Comparison of ENCODE assay signal across 9 cellular contexts in genomic region chr7:130365511-130366441, GRCh38. TPM values are rescaled to one million over a fixed set of nuclear protein-coding genes. Genes with fewer than 3 reads are reported as not detected.
DNase-seq lines count a peak whose midpoint lies in the region; ATAC-seq, FAIRE-seq and TF ChIP-seq lines count a peak whose summit lies in the region.
"Had no signal": no experiment of that assay in that cellular context is flagged by ENCODE, and none has a peak within 500 bp of the region (broad histone marks: within the 10 kb centered on the region; RNA-seq: fewer than 3 reads in every experiment).

No MANE protein-coding gene starts in this region.

- TF ChIP-seq CTCF in kidney (IDR thresholded peaks at IDR 0.05; ENCODE audit: borderline replicate concordance, extremely low read depth, insufficient read depth) = no peak

- intact Hi-C loops in kidney (cut with DNase I) = no loop called here

- H3K27ac ChIP-seq in SJSA1 (peak overlapping the region; percentile 76), kidney (ENCODE audit: low read depth in 2 of 2, low read length in 2 of 2) (peak overlapping the region; percentile 76 to 81)
- H3K27ac ChIP-seq: right lobe of liver had no signal

- H3K27me3 ChIP-seq in MG63 (no peaks in the 10 kb centered on the region), SJSA1 (replicated peaks) (no peaks in the 10 kb centered on the region)
- H3K27me3 ChIP-seq: right lobe of liver had no signal

- DNase-seq in AG08395 (ENCODE audit: low spot score) (peak; percentile 83), MG63 (peak; percentile 70), SJSA1 (ENCODE audit: low read depth in 1 of 2, low spot score in 2 of 2) (peak; percentile 96 to 97), kidney (no peak), CD1c-positive myeloid dendritic cell (ENCODE audit: extremely low spot score) (no peak)
- no peak for DNase-seq in stimulated activated CD4-positive, alpha-beta T cell treated with anti-CD3 and anti-CD28 coated beads, Interleukin-12 subunit alpha, Interleukin-12 subunit beta, amount 100 ng/mL, for 4 hours

- FAIRE-seq in kidney (lab: Jason Lieb, UNC) = no peak

- peak; percentile 56 for ATAC-seq in GM19035 (IDR thresholded peaks at IDR 0.05; ENCODE audit: unreplicated experiment)
- ATAC-seq in HG03469 (IDR thresholded peaks at IDR 0.05; ENCODE audit: unreplicated experiment) = no peak
- ATAC-seq: right lobe of liver had no signal

- H3K36me3 ChIP-seq in MG63 (no peaks in the 10 kb centered on the region), SJSA1 (no peaks in the 10 kb centered on the region), kidney (ENCODE audit: control insufficient read depth in 1 of 2, insufficient read depth in 2 of 2, low read length in 2 of 2) (no peaks in the 10 kb centered on the region)
- H3K36me3 ChIP-seq: right lobe of liver had no signal

- H3K4me1 ChIP-seq in SJSA1 (replicated peaks) (peaks cover 61% of the 10 kb centered on the region), kidney (ENCODE audit: control insufficient read depth in 1 of 2, insufficient read depth in 1 of 2, low read depth in 1 of 2, low read length in 2 of 2) (peaks cover 9 to 23% of the 10 kb centered on the region in 2 donors)
- H3K4me1 ChIP-seq: right lobe of liver had no signal

- no peak overlapping the region for H3K4me3 ChIP-seq in MG63
- no peak overlapping the region for H3K4me3 ChIP-seq in SJSA1
- H3K4me3 ChIP-seq in kidney (ENCODE audit: low read length in 2 of 2) = no peak overlapping the region
- H3K4me3 ChIP-seq: right lobe of liver had no signal

- H3K9ac ChIP-seq in kidney (ENCODE audit: low read length in 2 of 2) = peak overlapping the region in 1 of 2 donors; percentile 26

- H3K9me3 ChIP-seq in MG63 = no peaks in the 10 kb centered on the region; the same call in 1 of the 2 replicates
- no peaks in the 10 kb centered on the region for H3K9me3 ChIP-seq in SJSA1 (replicated peaks)
- H3K9me3 ChIP-seq in kidney (ENCODE audit: control insufficient read depth in 1 of 2, low read length in 2 of 2) = no peaks in the 10 kb centered on the region
- H3K9me3 ChIP-seq: right lobe of liver had no signal

RNA-seq across cellular contexts. Expression of gene CPA1, which starts 14.5 kb away (rescaled TPM):
- not detected in 2 replicates for total RNA-seq in MG63 (2014; rRNA removed; shearing (Covaris generic); ENCODE audit: low replicate concordance)
- total RNA-seq in SJSA1 (2014; rRNA removed; shearing (Covaris generic)) = not detected in 2 replicates
- 0.50 TPM for total RNA-seq in kidney
- 1.1 TPM for polyA plus RNA-seq in kidney (ENCODE audit: insufficient read depth, low read depth, low replicate concordance)
- total RNA-seq: right lobe of liver had no signal

RNA-seq across cellular contexts. Expression of gene CPA5, which starts 21.2 kb away (rescaled TPM):
- 0.13 TPM in 1 of 2 replicates, not detected in the other for total RNA-seq in MG63 (2014; rRNA removed; shearing (Covaris generic); ENCODE audit: low replicate concordance)
- total RNA-seq in SJSA1 (2014; rRNA removed; shearing (Covaris generic)) = 0.87 TPM in 1 of 2 replicates, not detected in the other
- total RNA-seq in kidney = 1.1 TPM
- 0.54 TPM for polyA plus RNA-seq in kidney (ENCODE audit: insufficient read depth, low read depth, low replicate concordance)
- total RNA-seq: right lobe of liver had no signal

Comparison
In these comparisons a context has a peak if more than half of its experiments do, and no peak if none do; other contexts are left out.
1. DNase-seq: peak in AG08395 (single experiment), MG63 (single experiment) and SJSA1 (2 of 2); none in kidney (single experiment), CD1c-positive myeloid dendritic cell (single experiment) and stimulated activated CD4-positive, alpha-beta T cell treated with anti-CD3 and anti-CD28 coated beads, Interleukin-12 subunit alpha, Interleukin-12 subunit beta, amount 100 ng/mL, for 4 hours (single experiment).